Comparison of ENCODE assay signal across 8 cellular contexts in genomic region chr3:169668081-169668956, GRCh38. TPM values are rescaled to one million over a fixed set of nuclear protein-coding genes. Genes with fewer than 3 reads are reported as not detected.
DNase-seq lines count a peak whose midpoint lies in the region; ATAC-seq and TF ChIP-seq lines count a peak whose summit lies in the region.

No MANE protein-coding gene starts in this region.

- H3K27me3 Mint-ChIP-seq in central memory CD8-positive, alpha-beta T cell: peaks cover 100% of the 10 kb centered on the region

- TF ChIP-seq EP300 in upper lobe of left lung (IDR thresholded peaks at IDR 0.05): no peak

- no peaks in the 10 kb centered on the region for H3K9me3 Mint-ChIP-seq in central memory CD8-positive, alpha-beta T cell

- DNase-seq in AG08396 (ENCODE audit: low spot score) (peak; percentile 58), NCI-H69 (lab: John Stamatoyannopoulos, UW) (peak; percentile 89), lung microvascular endothelial cell (ENCODE audit: low read depth in 2 of 2) (peak; percentile 56 to 61), upper lobe of left lung (peak; percentile 37 to 88)
- no peak for DNase-seq in central memory CD8-positive, alpha-beta T cell (ENCODE audit: low spot score in 2 of 2)

- peaks cover 17% of the 10 kb centered on the region for H3K4me1 Mint-ChIP-seq in central memory CD8-positive, alpha-beta T cell

- peaks cover 3% of the 10 kb centered on the region for H3K36me3 Mint-ChIP-seq in central memory CD8-positive, alpha-beta T cell (ENCODE audit: insufficient read depth)

- ATAC-seq in GM18907 (IDR thresholded peaks at IDR 0.05; ENCODE audit: unreplicated experiment) (peak; percentile 39), upper lobe of left lung (ENCODE audit: low FRiP score in 2 of 2) (peak; percentile 51 to 60), GM21360 (IDR thresholded peaks at IDR 0.05; ENCODE audit: unreplicated experiment) (no peak), HG02884 (IDR thresholded peaks at IDR 0.05; ENCODE audit: unreplicated experiment) (no peak)
- no peak for ATAC-seq in central memory CD8-positive, alpha-beta T cell (replicated peaks; ENCODE audit: extremely low read depth, poor library complexity, severe bottlenecking)

- peak overlapping the region; percentile 76 to 88 (median 84) for H3K27ac ChIP-seq in upper lobe of left lung

- H3K4me3 Mint-ChIP-seq in central memory CD8-positive, alpha-beta T cell: peak overlapping the region; percentile 3

- H3K4me1 ChIP-seq in upper lobe of left lung: peaks cover 7 to 33% (median 24%) of the 10 kb centered on the region in 4 donors

- no peak for TF ChIP-seq POLR2A in upper lobe of left lung (IDR thresholded peaks at IDR 0.05)

- TF ChIP-seq CTCF in upper lobe of left lung (IDR thresholded peaks at IDR 0.05): no peak

- peak overlapping the region; percentile 35 to 59 (median 52) for H3K4me3 ChIP-seq in upper lobe of left lung

- H3K27me3 ChIP-seq in upper lobe of left lung: peaks cover 0 to 16% (median 7%) of the 10 kb centered on the region in 4 donors

- H3K9me3 ChIP-seq in upper lobe of left lung: peaks cover 0 to 4% (median 0%) of the 10 kb centered on the region in 4 donors

- 2% methylated on average over 48 to 58 of the region's 58 CpGs for WGBS in upper lobe of left lung, 2 donors

- no peaks in the 10 kb centered on the region for H3K36me3 ChIP-seq in upper lobe of left lung

- H3K27ac Mint-ChIP-seq in central memory CD8-positive, alpha-beta T cell (ENCODE audit: low read depth): no peak overlapping the region

RNA-seq across cellular contexts. Expression of gene MECOM, which starts 4.8 kb away (rescaled TPM):
- total RNA-seq in lung microvascular endothelial cell (2.2 and 28.3 TPM in 2 replicates), upper lobe of left lung (100 to 1,000 TPM in 1 of 6 donors, 10 to 100 TPM in 5; 36.5 to 150 (median 82.3) TPM)

Comparison
In these comparisons a context has a peak if more than half of its experiments do, and no peak if none do; other contexts are left out.
1. DNase-seq: peak in AG08396 (single experiment), NCI-H69 (single experiment), lung microvascular endothelial cell (2 of 2) and upper lobe of left lung (2 of 2); none in central memory CD8-positive, alpha-beta T cell (0 of 2).
2. ATAC-seq: peak in GM18907 (single experiment) and upper lobe of left lung (2 of 2); none in central memory CD8-positive, alpha-beta T cell (single experiment), GM21360 (single experiment) and HG02884 (single experiment).